8 cellular contexts compared by ENCODE assay signal in the genomic region with DNA sequence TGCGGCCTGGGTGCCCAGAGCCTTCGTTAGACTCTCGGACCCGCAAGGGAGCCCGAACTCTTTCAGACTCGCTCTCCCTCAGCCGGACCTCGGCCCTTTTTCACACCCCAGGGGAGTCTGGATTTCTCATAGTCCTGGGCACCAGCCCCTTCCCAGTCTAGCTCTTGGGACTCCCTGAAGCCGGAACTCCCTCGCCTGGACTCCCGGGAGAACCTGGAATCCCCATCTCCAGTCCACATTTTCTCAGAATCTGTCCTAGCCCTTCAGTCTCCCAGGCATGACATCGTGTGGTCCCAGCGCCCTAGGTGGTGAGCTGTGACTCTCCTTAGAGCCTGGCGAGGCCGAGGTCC. TPM values are rescaled to one million over a fixed set of nuclear protein-coding genes. Genes with fewer than 3 reads are reported as not detected.
DNase-seq lines count a peak whose midpoint lies in the region; ATAC-seq, FAIRE-seq and TF ChIP-seq lines count a peak whose summit lies in the region.

No MANE protein-coding gene starts in this region.

- H3K4me1 Mint-ChIP-seq in endodermal cell: peaks cover 13% of the 10 kb centered on the region
- H3K4me1 Mint-ChIP-seq in osteocyte (ENCODE audit: unreplicated experiment): peaks cover 14% of the 10 kb centered on the region

- H3K4me1 ChIP-seq in endodermal cell (ENCODE audit: control insufficient read depth, insufficient read depth, low read length): no peaks in the 10 kb centered on the region

- no peak for DNase-seq in GM12864 (ENCODE audit: low read depth)
- DNase-seq in NCI-H1105 (lab: John Stamatoyannopoulos, UW): peak; percentile 22
- no peak for DNase-seq in endodermal cell
- DNase-seq in osteocyte (ENCODE audit: extremely low spot score, unreplicated experiment): no peak
- DNase-seq in H54 (ENCODE audit: insufficient read length, low spot score): no peak
- no peak for DNase-seq in activated CD4-positive, alpha-beta T cell treated with anti-CD3 and anti-CD28 coated beads for 48 hours
- DNase-seq in COR-L47 (lab: John Stamatoyannopoulos, UW): no peak

- H3K36me3 ChIP-seq in endodermal cell (ENCODE audit: control insufficient read depth, insufficient read depth, low read length): peaks cover 5% of the 10 kb centered on the region

- no peak for FAIRE-seq in H54 (lab: Jason Lieb, UNC)

- H3K9me3 Mint-ChIP-seq in endodermal cell: no peaks in the 10 kb centered on the region
- no peaks in the 10 kb centered on the region for H3K9me3 Mint-ChIP-seq in osteocyte (ENCODE audit: unreplicated experiment)

- peak overlapping the region; percentile 74 for H3K4me3 Mint-ChIP-seq in endodermal cell
- peak overlapping the region; percentile 98 for H3K4me3 Mint-ChIP-seq in osteocyte (ENCODE audit: unreplicated experiment)

- H3K36me3 Mint-ChIP-seq in endodermal cell (ENCODE audit: low read depth) (peaks cover 6% of the 10 kb centered on the region), osteocyte (ENCODE audit: unreplicated experiment) (peaks cover 9% of the 10 kb centered on the region)

- H3K27me3 ChIP-seq in endodermal cell (ENCODE audit: control insufficient read depth, insufficient read depth, low read length, poor library complexity, severe bottlenecking): peaks cover 14% of the 10 kb centered on the region

- TF ChIP-seq POLR2A in H54 (IDR thresholded peaks at IDR 0.05; ENCODE audit: low read depth, low read length): no peak

- 19 to 21% methylated on average over 11 to 15 of the region's 15 CpGs for WGBS in endodermal cell (ENCODE audit: insufficient coverage in 1 of 2, insufficient read length in 1 of 2), 2 experiments

- H3K4me3 ChIP-seq in GM12864 (ENCODE audit: low read depth, low read length) (peak overlapping the region; percentile 62), endodermal cell (ENCODE audit: low read length) (peak overlapping the region; percentile 85)

- H3K27ac Mint-ChIP-seq in endodermal cell (peak overlapping the region; percentile 75), osteocyte (ENCODE audit: unreplicated experiment) (peak overlapping the region; percentile 89)

- peak overlapping the region; percentile 77 for H3K9ac ChIP-seq in endodermal cell (ENCODE audit: extremely low read depth, low read length, poor library complexity, severe bottlenecking)

- no peaks in the 10 kb centered on the region for H3K9me3 ChIP-seq in endodermal cell (ENCODE audit: control insufficient read depth, low read length)

- no peak overlapping the region for H3K27ac ChIP-seq in endodermal cell (ENCODE audit: low read depth, low read length)

- peaks cover 36% of the 10 kb centered on the region for H3K27me3 Mint-ChIP-seq in endodermal cell (ENCODE audit: insufficient read depth)
- H3K27me3 Mint-ChIP-seq in osteocyte (ENCODE audit: unreplicated experiment): no peaks in the 10 kb centered on the region

- ATAC-seq in GM19467 (IDR thresholded peaks at IDR 0.05; ENCODE audit: unreplicated experiment): no peak

- no peak for TF ChIP-seq CTCF in GM12864 (IDR thresholded peaks at IDR 0.05; ENCODE audit: low read depth, low read length, missing control alignments)
- no peak for TF ChIP-seq CTCF in endodermal cell (conservative IDR thresholded peaks at IDR 0.05)
- no peak for TF ChIP-seq CTCF in osteocyte (IDR thresholded peaks at IDR 0.05)

RNA-seq across cellular contexts. Expression of a gene that starts 0.6 kb away (rescaled TPM):
- total RNA-seq in endodermal cell (1 to 10 TPM; 7.3 to 7.6 TPM), osteocyte (10.7 and 11.2 TPM in 2 replicates)
- polyA plus RNA-seq in endodermal cell (2013, experiment 1 of 2): 7.5 TPM
- polyA plus RNA-seq in endodermal cell (2013, experiment 2 of 2): 7.4 TPM

RNA-seq across cellular contexts. Expression of a gene that starts 26.4 kb away (rescaled TPM):
- total RNA-seq in endodermal cell (10 to 100 TPM in 1 of 2 donors, 1 to 10 TPM in 1; 6.8 to 11.1 TPM), osteocyte (3.8 and 4.2 TPM in 2 replicates)
- 4.7 TPM for polyA plus RNA-seq in endodermal cell (2013, experiment 1 of 2)
- 4.3 TPM for polyA plus RNA-seq in endodermal cell (2013, experiment 2 of 2)

RNA-seq across cellular contexts. Expression of a gene that starts 32.7 kb away (rescaled TPM):
- 1 to 10 TPM; 2.3 to 3.9 TPM for total RNA-seq in endodermal cell
- 2.4 TPM for polyA plus RNA-seq in endodermal cell (2013, experiment 1 of 2)
- polyA plus RNA-seq in endodermal cell (2013, experiment 2 of 2): 2.1 TPM
- 9.4 and 10.2 TPM in 2 replicates for total RNA-seq in osteocyte
